In the genomic region with DNA sequence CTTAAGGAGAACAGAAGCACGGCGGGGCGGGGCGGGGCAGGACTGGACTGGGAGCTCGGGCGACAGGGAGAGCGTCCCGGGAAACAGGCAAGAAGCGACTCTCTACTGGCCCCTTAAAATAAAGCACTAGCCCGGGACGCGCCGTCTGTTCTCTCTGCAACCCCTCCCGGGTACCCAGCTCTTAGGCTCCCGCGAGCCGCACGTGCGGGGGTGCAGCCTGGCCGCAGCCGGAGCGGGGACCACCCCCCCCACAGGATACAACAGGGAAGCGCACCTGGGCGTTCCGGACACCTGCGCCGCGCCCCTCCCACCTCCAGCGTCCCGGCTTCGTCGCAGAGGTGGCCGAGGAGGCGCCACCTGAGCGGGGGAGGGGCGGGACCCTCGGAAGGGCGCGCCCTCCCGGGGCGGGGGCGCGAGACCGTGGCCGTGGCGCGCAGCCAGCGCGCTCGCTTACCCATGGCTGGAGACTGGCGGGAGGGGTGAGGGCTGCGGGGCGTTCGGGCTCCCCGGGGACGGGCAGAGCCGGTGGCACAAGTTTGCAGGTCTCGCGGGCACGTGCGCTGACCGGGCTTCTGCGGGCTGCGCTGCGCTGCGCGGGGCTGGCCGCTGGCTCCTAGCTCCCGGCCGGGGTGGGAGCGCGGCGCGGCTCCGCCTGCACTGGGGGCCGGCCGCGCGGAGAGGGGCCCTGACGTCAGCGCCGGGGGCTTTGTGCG, we compare ENCODE assay signal across 9 cellular contexts.
DNase-seq lines count a peak whose midpoint lies in the region; ATAC-seq and TF ChIP-seq lines count a peak whose summit lies in the region.
"Had no signal": no experiment of that assay in that cellular context is flagged by ENCODE, and none has a peak within 500 bp of the region (broad histone marks: within the 10 kb centered on the region; RNA-seq: fewer than 3 reads in every experiment).

No MANE protein-coding gene starts in this region.

- no peak overlapping the region for H3K27ac Mint-ChIP-seq in activated CD4-positive, alpha-beta T cell treated with anti-CD3 and anti-CD28 coated beads, Interleukin-2, amount 10 ng/mL, durations not matched to agents 7 days and 5 days
- no peak overlapping the region for H3K27ac Mint-ChIP-seq in endothelial cell (ENCODE audit: unreplicated experiment)

- no peaks in the 10 kb centered on the region for H3K9me3 ChIP-seq in muscle layer of duodenum (ENCODE audit: control insufficient read depth in 1 of 2, low read length in 2 of 2)
- H3K9me3 ChIP-seq: adrenal gland had no signal

- no peaks in the 10 kb centered on the region for H3K27me3 ChIP-seq in muscle layer of duodenum (ENCODE audit: low read depth, low read length)

- H3K4me1 Mint-ChIP-seq in activated CD4-positive, alpha-beta T cell treated with anti-CD3 and anti-CD28 coated beads, Interleukin-2, amount 10 ng/mL, durations not matched to agents 7 days and 5 days = peaks cover 2% of the 10 kb centered on the region
- peaks cover 7% of the 10 kb centered on the region for H3K4me1 Mint-ChIP-seq in endothelial cell (ENCODE audit: unreplicated experiment)

- no peak for DNase-seq in activated CD4-positive, alpha-beta T cell treated with anti-CD3 and anti-CD28 coated beads, Interleukin-2, amount 10 ng/mL, durations not matched to agents 7 days and 5 days
- DNase-seq in activated CD4-positive, alpha-beta T cell treated with anti-CD3 and anti-CD28 coated beads, Interleukin-2, amount 50 U/mL, for 4 hours = no peak
- DNase-seq in SK-N-DZ (ENCODE audit: low spot score) (peak; percentile 8), endothelial cell (ENCODE audit: low spot score) (peak; percentile 45), ACHN (no peak)

- H3K9me3 Mint-ChIP-seq in activated CD4-positive, alpha-beta T cell treated with anti-CD3 and anti-CD28 coated beads, Interleukin-2, amount 10 ng/mL, durations not matched to agents 7 days and 5 days = no peaks in the 10 kb centered on the region
- no peaks in the 10 kb centered on the region for H3K9me3 Mint-ChIP-seq in endothelial cell (ENCODE audit: unreplicated experiment)

- no peaks in the 10 kb centered on the region for H3K36me3 ChIP-seq in muscle layer of duodenum (ENCODE audit: control insufficient read depth in 1 of 2, insufficient read depth in 2 of 2, low read length in 2 of 2)
- H3K36me3 ChIP-seq: adrenal gland had no signal

- TF ChIP-seq CTCF in endothelial cell (IDR thresholded peaks at IDR 0.05; ENCODE audit: unreplicated experiment) = no peak

- no peaks in the 10 kb centered on the region for H3K36me3 Mint-ChIP-seq in activated CD4-positive, alpha-beta T cell treated with anti-CD3 and anti-CD28 coated beads, Interleukin-2, amount 10 ng/mL, durations not matched to agents 7 days and 5 days (ENCODE audit: low read depth)
- peaks cover 3% of the 10 kb centered on the region for H3K36me3 Mint-ChIP-seq in endothelial cell (ENCODE audit: low read depth, unreplicated experiment)

- in situ Hi-C loops in ACHN (cut with HindIII; ENCODE audit: low pct_ligation_motif_present, low pct_unique_long_range_greater_than_20kb, low sequenced_read_pairs) = no loop called here

- H3K4me3 Mint-ChIP-seq in activated CD4-positive, alpha-beta T cell treated with anti-CD3 and anti-CD28 coated beads, Interleukin-2, amount 10 ng/mL, durations not matched to agents 7 days and 5 days = peak overlapping the region; percentile 16
- peak overlapping the region; percentile 88 for H3K4me3 Mint-ChIP-seq in endothelial cell (ENCODE audit: unreplicated experiment)

- peaks cover 34% of the 10 kb centered on the region for H3K27me3 Mint-ChIP-seq in activated CD4-positive, alpha-beta T cell treated with anti-CD3 and anti-CD28 coated beads, Interleukin-2, amount 10 ng/mL, durations not matched to agents 7 days and 5 days
- H3K27me3 Mint-ChIP-seq in endothelial cell (ENCODE audit: unreplicated experiment) = peaks cover 2% of the 10 kb centered on the region

- POLR2A ChIA-PET in activated CD4-positive, alpha-beta T cell treated with anti-CD3 and anti-CD28 coated beads, Interleukin-2, amount 10 ng/mL, durations not matched to agents 7 days and 5 days (lab: Charles Lee) = no interaction called here

- H3K4me1 ChIP-seq in muscle layer of duodenum (ENCODE audit: control insufficient read depth in 1 of 2, insufficient read depth in 2 of 2, low read length in 2 of 2) = no peaks in the 10 kb centered on the region

- H3K4me3 ChIP-seq in muscle layer of duodenum (ENCODE audit: low read depth in 1 of 2, low read length in 2 of 2) = peak overlapping the region; percentile 46 to 62

- ATAC-seq in GM19455 (IDR thresholded peaks at IDR 0.05; ENCODE audit: unreplicated experiment) (no peak), HG02798 (IDR thresholded peaks at IDR 0.05; ENCODE audit: poor library complexity, unreplicated experiment) (no peak)

- H3K27ac ChIP-seq in muscle layer of duodenum (ENCODE audit: low read length) = no peak overlapping the region
- H3K27ac ChIP-seq: adrenal gland had no signal

- CTCF ChIA-PET in activated CD4-positive, alpha-beta T cell treated with anti-CD3 and anti-CD28 coated beads, Interleukin-2, amount 10 ng/mL, durations not matched to agents 7 days and 5 days (lab: Charles Lee) = interaction anchor here (0.7 kb wide), 1 partner anchor 24 kb away, joined by 4 read pairs; no protein-coding TSS in a partner anchor

Comparison
In these comparisons a context has a peak if more than half of its experiments do, and no peak if none do; other contexts are left out.
1. DNase-seq: peak in SK-N-DZ (single experiment) and endothelial cell (single experiment); none in activated CD4-positive, alpha-beta T cell treated with anti-CD3 and anti-CD28 coated beads, Interleukin-2, amount 10 ng/mL, durations not matched to agents 7 days and 5 days (single experiment), activated CD4-positive, alpha-beta T cell treated with anti-CD3 and anti-CD28 coated beads, Interleukin-2, amount 50 U/mL, for 4 hours (0 of 2) and ACHN (single experiment).